Comparison of ENCODE assay signal across 11 cellular contexts in the genomic region with DNA sequence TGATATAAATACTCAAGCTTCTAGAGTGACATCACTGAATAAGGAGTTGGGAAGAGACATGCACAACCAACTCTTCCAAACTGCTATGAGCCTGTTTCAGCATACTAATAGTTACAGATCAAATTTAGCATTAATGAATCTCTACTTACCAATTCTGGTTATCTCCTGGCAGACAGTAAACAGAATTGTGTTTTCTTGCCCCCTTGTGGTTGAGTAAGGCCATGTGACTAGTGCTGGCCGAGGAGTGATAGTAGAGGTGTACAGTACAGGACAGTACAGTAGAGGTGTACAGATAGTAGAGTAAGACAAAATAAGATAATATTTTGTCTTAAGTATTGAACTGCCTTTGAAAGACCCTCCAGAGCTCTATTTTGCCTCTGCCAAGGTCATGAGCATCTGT.
DNase-seq lines count a peak whose midpoint lies in the region; ATAC-seq, FAIRE-seq and TF ChIP-seq lines count a peak whose summit lies in the region.
"Had no signal": no experiment of that assay in that cellular context is flagged by ENCODE, and none has a peak within 500 bp of the region (broad histone marks: within the 10 kb centered on the region; RNA-seq: fewer than 3 reads in every experiment).

No MANE protein-coding gene starts in this region.

- no peak overlapping the region for H3K4me3 Mint-ChIP-seq in HFFc6
- H3K4me3 Mint-ChIP-seq in activated T-helper 2 cell treated with anti-CD3 and anti-CD28 coated beads, Interferon-gamma antibody, Interleukin-2, Interleukin-4, amounts not matched to agents 10 μg/mL and 5 μg/mL and 100 μg/mL, durations not matched to agents 14 hours and 24 hours and 36 hours (ENCODE audit: low read depth) = no peak overlapping the region
- H3K4me3 Mint-ChIP-seq: activated CD4-positive, alpha-beta T cell treated with anti-CD3 and anti-CD28 coated beads, Interleukin-2, amount 10 ng/mL, durations not matched to agents 24 days and 14 days had no signal

- intact Hi-C loops in activated T-helper 2 cell treated with anti-CD3 and anti-CD28 coated beads, Interferon-gamma antibody, Interleukin-2, Interleukin-4, amounts not matched to agents 10 μg/mL and 5 μg/mL and 100 μg/mL, durations not matched to agents 14 hours and 24 hours and 36 hours (cut with micrococcal nuclease) = no loop called here

- no peaks in the 10 kb centered on the region for H3K27me3 Mint-ChIP-seq in HFFc6 (ENCODE audit: insufficient read depth)
- H3K27me3 Mint-ChIP-seq in activated T-helper 2 cell treated with anti-CD3 and anti-CD28 coated beads, Interferon-gamma antibody, Interleukin-2, Interleukin-4, amounts not matched to agents 10 μg/mL and 5 μg/mL and 100 μg/mL, durations not matched to agents 14 hours and 24 hours and 36 hours (ENCODE audit: low read depth) = no peaks in the 10 kb centered on the region
- H3K27me3 Mint-ChIP-seq: activated CD4-positive, alpha-beta T cell treated with anti-CD3 and anti-CD28 coated beads, Interleukin-2, amount 10 ng/mL, durations not matched to agents 24 days and 14 days had no signal

- peak; percentile 86 for FAIRE-seq in islet of Langerhans (lab: Jason Lieb, UNC)

- H3K36me3 Mint-ChIP-seq in HFFc6 (ENCODE audit: low read depth) = no peaks in the 10 kb centered on the region
- no peaks in the 10 kb centered on the region for H3K36me3 Mint-ChIP-seq in activated T-helper 2 cell treated with anti-CD3 and anti-CD28 coated beads, Interferon-gamma antibody, Interleukin-2, Interleukin-4, amounts not matched to agents 10 μg/mL and 5 μg/mL and 100 μg/mL, durations not matched to agents 14 hours and 24 hours and 36 hours (ENCODE audit: low read depth)

- H3K9me3 Mint-ChIP-seq in HFFc6 = peaks cover 15% of the 10 kb centered on the region
- H3K9me3 Mint-ChIP-seq in activated T-helper 2 cell treated with anti-CD3 and anti-CD28 coated beads, Interferon-gamma antibody, Interleukin-2, Interleukin-4, amounts not matched to agents 10 μg/mL and 5 μg/mL and 100 μg/mL, durations not matched to agents 14 hours and 24 hours and 36 hours = peaks cover 11% of the 10 kb centered on the region
- H3K9me3 Mint-ChIP-seq: activated CD4-positive, alpha-beta T cell treated with anti-CD3 and anti-CD28 coated beads, Interleukin-2, amount 10 ng/mL, durations not matched to agents 24 days and 14 days had no signal

- in situ Hi-C loops in SK-MEL-5 (cut with HindIII; ENCODE audit: low pct_unique_long_range_greater_than_20kb, low sequenced_read_pairs) = no loop called here

- H3K4me1 Mint-ChIP-seq in HFFc6 (ENCODE audit: low read depth) = no peaks in the 10 kb centered on the region
- H3K4me1 Mint-ChIP-seq in activated T-helper 2 cell treated with anti-CD3 and anti-CD28 coated beads, Interferon-gamma antibody, Interleukin-2, Interleukin-4, amounts not matched to agents 10 μg/mL and 5 μg/mL and 100 μg/mL, durations not matched to agents 14 hours and 24 hours and 36 hours (ENCODE audit: low read depth) = no peaks in the 10 kb centered on the region
- H3K4me1 Mint-ChIP-seq: activated CD4-positive, alpha-beta T cell treated with anti-CD3 and anti-CD28 coated beads, Interleukin-2, amount 10 ng/mL, durations not matched to agents 24 days and 14 days had no signal

- TF ChIP-seq CTCF in HFFc6 (IDR thresholded peaks at IDR 0.05) = peak; percentile 11; the same call in 1 of the 2 replicates

- DNase-seq in DMS53 (lab: John Stamatoyannopoulos, UW) (peak; percentile 71), HFFc6 (no peak), SK-MEL-5 (ENCODE audit: low read depth, low spot score) (peak; percentile 53), SKM-1 (lab: John Stamatoyannopoulos, UW; ENCODE audit: unreplicated experiment) (no peak), nucleus accumbens (lab: John Stamatoyannopoulos, UW) (no peak)
- no peak for DNase-seq in activated T-helper 2 cell treated with anti-CD3 and anti-CD28 coated beads, Interferon-gamma antibody, Interleukin-2, Interleukin-4, amounts not matched to agents 10 μg/mL and 5 μg/mL and 100 μg/mL, durations not matched to agents 14 hours and 24 hours and 36 hours (ENCODE audit: low spot score)
- DNase-seq: activated CD4-positive, alpha-beta T cell treated with anti-CD3 and anti-CD28 coated beads, Interleukin-2, amount 10 ng/mL, durations not matched to agents 24 days and 14 days; NCI-H2029 treated with DMSO at 0.1 percent for 48 hours; uterus had no signal

- no peak for ATAC-seq in GM19467 (IDR thresholded peaks at IDR 0.05; ENCODE audit: unreplicated experiment)

- no peak overlapping the region for H3K27ac Mint-ChIP-seq in HFFc6
- no peak overlapping the region for H3K27ac Mint-ChIP-seq in activated T-helper 2 cell treated with anti-CD3 and anti-CD28 coated beads, Interferon-gamma antibody, Interleukin-2, Interleukin-4, amounts not matched to agents 10 μg/mL and 5 μg/mL and 100 μg/mL, durations not matched to agents 14 hours and 24 hours and 36 hours
- H3K27ac Mint-ChIP-seq: activated CD4-positive, alpha-beta T cell treated with anti-CD3 and anti-CD28 coated beads, Interleukin-2, amount 10 ng/mL, durations not matched to agents 24 days and 14 days had no signal

Comparison
In these comparisons a context has a peak if more than half of its experiments do, and no peak if none do; other contexts are left out.
1. DNase-seq: peak in DMS53 (single experiment) and SK-MEL-5 (single experiment); none in HFFc6 (single experiment), SKM-1 (single experiment), activated T-helper 2 cell treated with anti-CD3 and anti-CD28 coated beads, Interferon-gamma antibody, Interleukin-2, Interleukin-4, amounts not matched to agents 10 μg/mL and 5 μg/mL and 100 μg/mL, durations not matched to agents 14 hours and 24 hours and 36 hours (single experiment) and nucleus accumbens (0 of 56).